Comparison of ENCODE assay signal across 14 cellular contexts in genomic region chr17:17413821-17414220, GRCh38.
DNase-seq lines count a peak whose midpoint lies in the region; ATAC-seq and TF ChIP-seq lines count a peak whose summit lies in the region.
"Had no signal": no experiment of that assay in that cellular context is flagged by ENCODE, and none has a peak within 500 bp of the region (broad histone marks: within the 10 kb centered on the region; RNA-seq: fewer than 3 reads in every experiment).

No MANE protein-coding gene starts in this region.

- H3K27me3 ChIP-seq in body of pancreas (no peaks in the 10 kb centered on the region), layer of hippocampus (ENCODE audit: control insufficient read depth, insufficient read depth, low read length) (peaks cover 8% of the 10 kb centered on the region), thymus (ENCODE audit: control insufficient read depth, insufficient read depth) (no peaks in the 10 kb centered on the region), endodermal cell (ENCODE audit: control insufficient read depth, insufficient read depth, low read length, poor library complexity, severe bottlenecking) (peaks cover 4% of the 10 kb centered on the region)

- H3K4me1 ChIP-seq in body of pancreas (peaks cover 30% of the 10 kb centered on the region), thymus (ENCODE audit: control insufficient read depth, insufficient read depth, low read length) (peaks cover 11% of the 10 kb centered on the region), endodermal cell (ENCODE audit: control insufficient read depth, insufficient read depth, low read length) (no peaks in the 10 kb centered on the region)
- H3K4me1 ChIP-seq: parathyroid adenoma had no signal

- intact Hi-C loops in body of pancreas (cut with DNase I): no loop called here

- H3K4me3 ChIP-seq in body of pancreas: no peak overlapping the region
- no peak overlapping the region for H3K4me3 ChIP-seq in thymus (ENCODE audit: low read length)
- H3K4me3 ChIP-seq in endodermal cell (ENCODE audit: low read length): no peak overlapping the region

- TF ChIP-seq RAD21 in Ishikawa (IDR thresholded peaks at IDR 0.05; ENCODE audit: low read depth): no peak

- WGBS in body of pancreas, 2 donors: 40 to 49% methylated on average over 7 of the region's 7 CpGs
- 92% methylated on average over 7 of the region's 7 CpGs for WGBS in thymus
- WGBS in endodermal cell (ENCODE audit: insufficient coverage in 1 of 2, insufficient read length in 1 of 2), 2 experiments: 87 to 90% methylated on average over 5 to 7 of the region's 7 CpGs

- H3K27ac Mint-ChIP-seq in endodermal cell: no peak overlapping the region
- H3K27ac Mint-ChIP-seq: CD4-positive, alpha-beta T cell had no signal

- H3K27ac ChIP-seq in body of pancreas (peak overlapping the region in 3 of 4 donors; percentile 28 to 68 (median 52)), layer of hippocampus (ENCODE audit: low read depth, low read length) (peak overlapping the region; percentile 55), thymus (ENCODE audit: low read depth) (peak overlapping the region; percentile 58), endodermal cell (ENCODE audit: low read depth, low read length) (no peak overlapping the region)
- H3K27ac ChIP-seq: parathyroid adenoma, VCaP had no signal

- TF ChIP-seq POLR2A in body of pancreas (IDR thresholded peaks at IDR 0.05): no peak

- H3K36me3 Mint-ChIP-seq in endodermal cell (ENCODE audit: low read depth): no peaks in the 10 kb centered on the region

- H3K36me3 ChIP-seq in body of pancreas (replicated peaks in 1 of 2; ENCODE audit: insufficient read depth in 1 of 2, low read depth in 2 of 2) (no peaks in the 10 kb centered on the region), thymus (ENCODE audit: control insufficient read depth, insufficient read depth) (no peaks in the 10 kb centered on the region), endodermal cell (ENCODE audit: control insufficient read depth, insufficient read depth, low read length) (no peaks in the 10 kb centered on the region)

- ATAC-seq in body of pancreas (peak; percentile 39), HG02970 (IDR thresholded peaks at IDR 0.05; ENCODE audit: low FRiP score, unreplicated experiment) (no peak)

- TF ChIP-seq CTCF in body of pancreas (IDR thresholded peaks at IDR 0.05) (no peak), endodermal cell (conservative IDR thresholded peaks at IDR 0.05) (no peak)

- no peak overlapping the region for H3K4me3 Mint-ChIP-seq in endodermal cell
- H3K4me3 Mint-ChIP-seq: CD4-positive, alpha-beta T cell had no signal

- TF ChIP-seq EP300 in Ishikawa (IDR thresholded peaks at IDR 0.05; ENCODE audit: borderline replicate concordance): no peak

- H3K9me3 ChIP-seq in body of pancreas (no peaks in the 10 kb centered on the region), thymus (ENCODE audit: control insufficient read depth) (no peaks in the 10 kb centered on the region), endodermal cell (ENCODE audit: control insufficient read depth, low read length) (peaks cover 5% of the 10 kb centered on the region)

- DNase-seq in body of pancreas: no peak
- DNase-seq in endodermal cell: no peak
- DNase-seq in stimulated activated CD8-positive, alpha-beta memory T cell treated with anti-CD3 and anti-CD28 coated beads, Interleukin-4, amount 100 ng/mL, for 48 hours: no peak
- DNase-seq in NCI-H1694 treated with DMSO at 0.1 percent for 48 hours (lab: John Stamatoyannopoulos, UW): no peak
- DNase-seq: CD4-positive, alpha-beta T cell; GF-D8; GOT3; NCI-H2107 had no signal

- H3K9me3 Mint-ChIP-seq in endodermal cell: no peaks in the 10 kb centered on the region
- H3K9me3 Mint-ChIP-seq: CD4-positive, alpha-beta T cell had no signal

- no peaks in the 10 kb centered on the region for H3K4me1 Mint-ChIP-seq in endodermal cell

- peaks cover 24% of the 10 kb centered on the region for H3K27me3 Mint-ChIP-seq in endodermal cell (ENCODE audit: insufficient read depth)
- H3K27me3 Mint-ChIP-seq: CD4-positive, alpha-beta T cell had no signal

- H3K9ac ChIP-seq in endodermal cell (ENCODE audit: extremely low read depth, low read length, poor library complexity, severe bottlenecking): no peak overlapping the region
- H3K9ac ChIP-seq: parathyroid adenoma had no signal

TF ChIP-seq in Ishikawa, 13 proteins besides CTCF, POLR2A, EP300 and RAD21:
- TF ChIP-seq EGR1 (IDR thresholded peaks at IDR 0.05) (peak; percentile 37; the same call in 1 of the 2 replicates), USF1 (IDR thresholded peaks at IDR 0.05) (no peak)
